1 cellular context compared by ENCODE assay signal in the genomic region with DNA sequence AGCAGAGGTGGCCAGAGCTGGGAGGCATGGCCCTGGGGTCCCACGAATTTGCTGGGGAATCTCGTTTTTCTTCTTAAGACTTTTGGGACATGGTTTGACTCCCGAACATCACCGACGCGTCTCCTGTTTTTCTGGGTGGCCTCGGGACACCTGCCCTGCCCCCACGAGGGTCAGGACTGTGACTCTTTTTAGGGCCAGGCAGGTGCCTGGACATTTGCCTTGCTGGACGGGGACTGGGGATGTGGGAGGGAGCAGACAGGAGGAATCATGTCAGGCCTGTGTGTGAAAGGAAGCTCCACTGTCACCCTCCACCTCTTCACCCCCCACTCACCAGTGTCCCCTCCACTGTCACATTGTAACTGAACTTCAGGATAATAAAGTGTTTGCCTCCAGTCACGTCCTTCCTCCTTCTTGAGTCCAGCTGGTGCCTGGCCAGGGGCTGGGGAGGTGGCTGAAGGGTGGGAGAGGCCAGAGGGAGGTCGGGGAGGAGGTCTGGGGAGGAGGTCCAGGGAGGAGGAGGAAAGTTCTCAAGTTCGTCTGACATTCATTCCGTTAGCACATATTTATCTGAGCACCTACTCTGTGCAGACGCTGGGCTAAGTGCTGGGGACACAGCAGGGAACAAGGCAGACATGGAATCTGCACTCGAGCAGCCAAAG.
TF ChIP-seq lines count a peak whose summit lies in the region.

No MANE protein-coding gene starts in this region.

TF ChIP-seq in HepG2, 621 proteins besides CTCF, POLR2A, EP300 and RAD21:
- TF ChIP-seq ZNF263 (CRISPR knock-in tag; IDR thresholded peaks at IDR 0.05) (0 out of 2 replicates have a peak, but pooled peaks have one; percentile 44), PCBP1 (IDR thresholded peaks at IDR 0.05; ENCODE audit: borderline replicate concordance, low read depth, low read length) (0 out of 2 replicates have a peak, but pooled peaks have one; percentile 5)
- TF ChIP-seq, protein P1, sequence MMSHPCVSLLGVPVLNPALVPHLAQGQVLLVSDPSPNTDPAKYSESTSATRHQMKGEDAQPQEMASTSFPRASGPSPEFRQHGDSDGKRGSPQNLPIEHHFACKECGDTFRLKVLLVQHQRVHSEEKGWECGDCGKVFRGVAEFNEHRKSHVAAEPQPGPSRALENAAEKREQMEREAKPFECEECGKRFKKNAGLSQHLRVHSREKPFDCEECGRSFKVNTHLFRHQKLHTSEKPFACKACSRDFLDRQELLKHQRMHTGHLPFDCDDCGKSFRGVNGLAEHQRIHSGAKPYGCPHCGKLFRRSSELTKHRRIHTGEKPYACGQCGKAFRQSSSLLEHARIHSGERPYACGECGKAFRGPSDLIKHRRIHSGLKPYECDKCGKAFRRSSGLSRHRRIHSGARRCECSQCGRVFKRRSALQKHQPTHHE (CRISPR knock-in tag; IDR thresholded peaks at IDR 0.05; ENCODE audit: borderline replicate concordance): no peak
